35 cellular contexts compared by ENCODE assay signal in the genomic region with DNA sequence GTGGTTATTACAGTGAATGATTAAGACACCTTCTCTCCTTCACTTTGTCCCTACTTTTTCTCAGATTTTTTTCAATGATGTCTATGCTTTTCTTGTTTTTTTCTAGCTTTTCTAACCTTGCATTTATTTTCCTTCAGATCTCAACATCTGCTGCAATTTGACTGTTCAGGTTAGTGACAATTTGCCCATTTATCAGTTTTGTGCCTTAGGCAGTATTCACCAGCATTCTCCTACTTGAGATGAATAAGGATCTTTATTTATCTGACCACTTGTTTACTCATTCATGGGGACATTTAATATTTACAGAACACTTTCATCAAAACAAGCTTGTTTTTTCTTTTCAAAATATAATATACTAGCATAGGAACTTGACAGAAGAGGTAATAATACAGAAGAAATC.
"Had no signal": no experiment of that assay in that cellular context is flagged by ENCODE, and none has a peak within 500 bp of the region (broad histone marks: within the 10 kb centered on the region; RNA-seq: fewer than 3 reads in every experiment).

No MANE protein-coding gene starts in this region.

- H3K27ac ChIP-seq: brain microvascular endothelial cell, breast epithelium, VCaP had no signal

- DNase-seq: activated B cell treated with CpG ODN at 0.5 μM for 24 hours; activated CD4-positive, alpha-beta memory T cell treated with anti-CD3 and anti-CD28 coated beads for 36 hours; activated CD4-positive, alpha-beta T cell treated with anti-CD3 and anti-CD28 coated beads for 4 hours; activated CD4-positive, alpha-beta T cell treated with anti-CD3 and anti-CD28 coated beads, Interleukin-2, amount 10 ng/mL, durations not matched to agents 24 days and 14 days; activated CD4-positive, alpha-beta T cell treated with anti-CD3 and anti-CD28 coated beads, Interleukin-2, amount 50 U/mL, for 1 hour; activated CD4-positive, alpha-beta T cell treated with anti-CD3 and anti-CD28 coated beads, Interleukin-2, amount 50 U/mL, for 4 hours; activated CD4-positive, CD25-positive, alpha-beta regulatory T cell treated with anti-CD3 and anti-CD28 coated beads, Interleukin-2, amount 50 U/mL, for 72 hours; activated CD8-positive, alpha-beta memory T cell treated with anti-CD3 and anti-CD28 coated beads, Interleukin-2, amount 50 U/mL, for 4 hours; activated CD8-positive, alpha-beta T cell treated with anti-CD3 and anti-CD28 coated beads for 36 hours; activated effector memory CD4-positive, alpha-beta T cell treated with anti-CD3 and anti-CD28 coated beads, Interleukin-2, amount 50 U/mL, for 16 hours; activated gamma-delta T cell treated with Interleukin-2 at 50 U/mL for 16 hours; activated naive CD4-positive, alpha-beta T cell; activated naive CD4-positive, alpha-beta T cell treated with anti-CD3 and anti-CD28 coated beads for 36 hours; activated naive CD8-positive, alpha-beta T cell treated with anti-CD3 and anti-CD28 coated beads, Interleukin-2, amount 10 ng/mL, durations not matched to agents 7 days and 5 days; activated naive CD8-positive, alpha-beta T cell treated with anti-CD3 and anti-CD28 coated beads, Interleukin-2, amount 50 U/mL, for 24 hours; activated T-cell treated with anti-CD3 and anti-CD28 coated beads for 4 hours; activated T-cell treated with anti-CD3 and anti-CD28 coated beads, Interleukin-2, amount 50 U/mL, for 1 hour; activated T-cell treated with anti-CD3 and anti-CD28 coated beads, Interleukin-2, amount 50 U/mL, for 4 hours; activated T-cell treated with anti-CD3 and anti-CD28 coated beads, Interleukin-2, amount 50 U/mL, for 72 hours; amygdala; aorta; body of pancreas; brain microvascular endothelial cell; central memory CD4-positive, alpha-beta T cell; T-helper 1 cell; T-helper 2 cell; T-helper 9 cell had no signal

- H3K4me1 Mint-ChIP-seq: activated B cell treated with CpG ODN at 0.5 μM for 24 hours; activated CD4-positive, alpha-beta T cell treated with anti-CD3 and anti-CD28 coated beads, Interleukin-2, amount 10 ng/mL, durations not matched to agents 24 days and 14 days; activated naive CD4-positive, alpha-beta T cell treated with anti-CD3 and anti-CD28 coated beads, Interleukin-2, amount 50 U/mL, for 24 hours; activated naive CD8-positive, alpha-beta T cell treated with anti-CD3 and anti-CD28 coated beads, Interleukin-2, amount 10 ng/mL, durations not matched to agents 7 days and 5 days; activated naive CD8-positive, alpha-beta T cell treated with anti-CD3 and anti-CD28 coated beads, Interleukin-2, amount 50 U/mL, for 24 hours; activated T-helper 17 cell treated with anti-CD3 and anti-CD28 coated beads, Interleukin-2, amount 50 U/mL, for 72 hours had no signal

- H3K27me3 Mint-ChIP-seq: activated CD4-positive, alpha-beta memory T cell treated with anti-CD3 and anti-CD28 coated beads for 36 hours; activated CD4-positive, alpha-beta T cell treated with anti-CD3 and anti-CD28 coated beads, Interleukin-2, amount 10 ng/mL, durations not matched to agents 24 days and 14 days; activated CD8-positive, alpha-beta T cell treated with anti-CD3 and anti-CD28 coated beads for 36 hours; activated naive CD4-positive, alpha-beta T cell treated with anti-CD3 and anti-CD28 coated beads, Interleukin-2, amount 50 U/mL, for 24 hours; activated naive CD8-positive, alpha-beta T cell; activated naive CD8-positive, alpha-beta T cell treated with anti-CD3 and anti-CD28 coated beads, Interleukin-2, amount 10 ng/mL, durations not matched to agents 7 days and 5 days; activated naive CD8-positive, alpha-beta T cell treated with anti-CD3 and anti-CD28 coated beads, Interleukin-2, amount 50 U/mL, for 24 hours; activated T-helper 17 cell treated with anti-CD3 and anti-CD28 coated beads, Interleukin-2, amount 50 U/mL, for 72 hours had no signal

- H3K4me3 Mint-ChIP-seq: activated B cell treated with CpG ODN at 0.5 μM for 24 hours; activated CD4-positive, alpha-beta memory T cell treated with anti-CD3 and anti-CD28 coated beads for 36 hours; activated CD4-positive, alpha-beta T cell treated with anti-CD3 and anti-CD28 coated beads, Interleukin-2, amount 10 ng/mL, durations not matched to agents 24 days and 14 days; activated CD8-positive, alpha-beta T cell treated with anti-CD3 and anti-CD28 coated beads for 36 hours; activated naive CD4-positive, alpha-beta T cell treated with anti-CD3 and anti-CD28 coated beads for 36 hours; activated naive CD4-positive, alpha-beta T cell treated with anti-CD3 and anti-CD28 coated beads, Interleukin-2, amount 50 U/mL, for 24 hours; activated naive CD8-positive, alpha-beta T cell; activated naive CD8-positive, alpha-beta T cell treated with anti-CD3 and anti-CD28 coated beads, Interleukin-2, amount 10 ng/mL, durations not matched to agents 7 days and 5 days; activated naive CD8-positive, alpha-beta T cell treated with anti-CD3 and anti-CD28 coated beads, Interleukin-2, amount 50 U/mL, for 24 hours; activated T-cell treated with anti-CD3 and anti-CD28 coated beads, Interleukin-2, amount 50 U/mL, for 4 hours; activated T-cell treated with anti-CD3 and anti-CD28 coated beads, Interleukin-2, amount 50 U/mL, for 72 hours; activated T-helper 1 cell treated with anti-CD3 and anti-CD28 coated beads, Interleukin-12 subunit alpha, Interleukin-12 subunit beta, Interleukin-2, Interleukin-4 antibody, amounts not matched to agents 30 ng/mL and 10 ng/mL and 1 ng/mL, durations not matched to agents 14 hours and 24 hours and 36 hours; activated T-helper 17 cell treated with anti-CD3 and anti-CD28 coated beads, Interleukin-2, amount 50 U/mL, for 72 hours; T-helper 1 cell treated with Interleukin-12 subunit alpha and Interleukin-12 subunit beta and Interleukin-4 antibody, amounts not matched to agents 30 μg/mL and 1 μg/mL, for 36 hours; T-helper 2 cell treated with Interferon-gamma antibody and Interleukin-4, amounts not matched to agents 5 μg/mL and 100 μg/mL, for 36 hours had no signal

- H3K27ac Mint-ChIP-seq: activated B cell treated with CpG ODN at 0.5 μM for 24 hours; activated CD4-positive, alpha-beta memory T cell treated with anti-CD3 and anti-CD28 coated beads for 36 hours; activated CD4-positive, alpha-beta T cell treated with anti-CD3 and anti-CD28 coated beads, Interleukin-2, amount 10 ng/mL, durations not matched to agents 24 days and 14 days; activated CD8-positive, alpha-beta T cell treated with anti-CD3 and anti-CD28 coated beads for 36 hours; activated naive CD4-positive, alpha-beta T cell treated with anti-CD3 and anti-CD28 coated beads for 36 hours; activated naive CD4-positive, alpha-beta T cell treated with anti-CD3 and anti-CD28 coated beads, Interleukin-2, amount 50 U/mL, for 24 hours; activated naive CD8-positive, alpha-beta T cell; activated naive CD8-positive, alpha-beta T cell treated with anti-CD3 and anti-CD28 coated beads, Interleukin-2, amount 10 ng/mL, durations not matched to agents 7 days and 5 days; activated T-cell treated with anti-CD3 and anti-CD28 coated beads, Interleukin-2, amount 50 U/mL, for 72 hours; activated T-helper 1 cell treated with anti-CD3 and anti-CD28 coated beads, Interleukin-12 subunit alpha, Interleukin-12 subunit beta, Interleukin-2, Interleukin-4 antibody, amounts not matched to agents 30 ng/mL and 10 ng/mL and 1 ng/mL, durations not matched to agents 14 hours and 24 hours and 36 hours; activated T-helper 17 cell treated with anti-CD3 and anti-CD28 coated beads, Interleukin-2, amount 50 U/mL, for 72 hours; T-helper 1 cell treated with Interleukin-12 subunit alpha and Interleukin-12 subunit beta and Interleukin-4 antibody, amounts not matched to agents 30 μg/mL and 1 μg/mL, for 36 hours; T-helper 2 cell treated with Interferon-gamma antibody and Interleukin-4, amounts not matched to agents 5 μg/mL and 100 μg/mL, for 36 hours had no signal

- H3K9me3 Mint-ChIP-seq: activated naive CD4-positive, alpha-beta T cell treated with anti-CD3 and anti-CD28 coated beads, Interleukin-2, amount 50 U/mL, for 24 hours; activated naive CD8-positive, alpha-beta T cell treated with anti-CD3 and anti-CD28 coated beads, Interleukin-2, amount 50 U/mL, for 24 hours; activated T-helper 17 cell treated with anti-CD3 and anti-CD28 coated beads, Interleukin-2, amount 50 U/mL, for 72 hours had no signal
